In genomic region chr2:242098445-242099128, GRCh38 we compare ENCODE assay signal across 1 cellular context.
TF ChIP-seq lines count a peak whose summit lies in the region.

No MANE protein-coding gene starts in this region.

TF ChIP-seq in K562, 482 proteins besides CTCF, POLR2A, EP300 and RAD21 (continued from another document and continues in another):
- TF ChIP-seq, protein P1, sequence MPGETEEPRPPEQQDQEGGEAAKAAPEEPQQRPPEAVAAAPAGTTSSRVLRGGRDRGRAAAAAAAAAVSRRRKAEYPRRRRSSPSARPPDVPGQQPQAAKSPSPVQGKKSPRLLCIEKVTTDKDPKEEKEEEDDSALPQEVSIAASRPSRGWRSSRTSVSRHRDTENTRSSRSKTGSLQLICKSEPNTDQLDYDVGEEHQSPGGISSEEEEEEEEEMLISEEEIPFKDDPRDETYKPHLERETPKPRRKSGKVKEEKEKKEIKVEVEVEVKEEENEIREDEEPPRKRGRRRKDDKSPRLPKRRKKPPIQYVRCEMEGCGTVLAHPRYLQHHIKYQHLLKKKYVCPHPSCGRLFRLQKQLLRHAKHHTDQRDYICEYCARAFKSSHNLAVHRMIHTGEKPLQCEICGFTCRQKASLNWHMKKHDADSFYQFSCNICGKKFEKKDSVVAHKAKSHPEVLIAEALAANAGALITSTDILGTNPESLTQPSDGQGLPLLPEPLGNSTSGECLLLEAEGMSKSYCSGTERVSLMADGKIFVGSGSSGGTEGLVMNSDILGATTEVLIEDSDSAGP (CRISPR knock-in tag; IDR thresholded peaks at IDR 0.05) = no peak
- TF ChIP-seq KHSRP (IDR thresholded peaks at IDR 0.05) = no peak
- TF ChIP-seq, protein P2, sequence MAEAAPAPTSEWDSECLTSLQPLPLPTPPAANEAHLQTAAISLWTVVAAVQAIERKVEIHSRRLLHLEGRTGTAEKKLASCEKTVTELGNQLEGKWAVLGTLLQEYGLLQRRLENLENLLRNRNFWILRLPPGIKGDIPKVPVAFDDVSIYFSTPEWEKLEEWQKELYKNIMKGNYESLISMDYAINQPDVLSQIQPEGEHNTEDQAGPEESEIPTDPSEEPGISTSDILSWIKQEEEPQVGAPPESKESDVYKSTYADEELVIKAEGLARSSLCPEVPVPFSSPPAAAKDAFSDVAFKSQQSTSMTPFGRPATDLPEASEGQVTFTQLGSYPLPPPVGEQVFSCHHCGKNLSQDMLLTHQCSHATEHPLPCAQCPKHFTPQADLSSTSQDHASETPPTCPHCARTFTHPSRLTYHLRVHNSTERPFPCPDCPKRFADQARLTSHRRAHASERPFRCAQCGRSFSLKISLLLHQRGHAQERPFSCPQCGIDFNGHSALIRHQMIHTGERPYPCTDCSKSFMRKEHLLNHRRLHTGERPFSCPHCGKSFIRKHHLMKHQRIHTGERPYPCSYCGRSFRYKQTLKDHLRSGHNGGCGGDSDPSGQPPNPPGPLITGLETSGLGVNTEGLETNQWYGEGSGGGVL (CRISPR knock-in tag; IDR thresholded peaks at IDR 0.05) = no peak
- no peak for TF ChIP-seq KAT2B (IDR thresholded peaks at IDR 0.05; ENCODE audit: low read depth, low read length)
- TF ChIP-seq CBFB (CRISPR knock-in tag; IDR thresholded peaks at IDR 0.05) = no peak
- no peak for TF ChIP-seq ZBTB17 (CRISPR knock-in tag; IDR thresholded peaks at IDR 0.05)
- TF ChIP-seq ZC3H8 (IDR thresholded peaks at IDR 0.05) = no peak
- no peak for TF ChIP-seq CEBPB (tag; IDR thresholded peaks at IDR 0.05)
- no peak for TF ChIP-seq ZNF551 (CRISPR knock-in tag; IDR thresholded peaks at IDR 0.05)
- TF ChIP-seq NR2C2 (CRISPR knock-in tag; IDR thresholded peaks at IDR 0.05) = no peak
- 0 out of 2 replicates have a peak, but pooled peaks have one; percentile 26 for TF ChIP-seq NR2C2 (tag; IDR thresholded peaks at IDR 0.05)
- no peak for TF ChIP-seq CHD4 (IDR thresholded peaks at IDR 0.05; ENCODE audit: insufficient read depth, insufficient replicate concordance, low read depth, low read length, poor library complexity, severe bottlenecking)
- TF ChIP-seq RBBP5 (IDR thresholded peaks at IDR 0.05; ENCODE audit: borderline replicate concordance, insufficient read depth, low read length, poor library complexity, severe bottlenecking) = no peak
- no peak for TF ChIP-seq ZBTB9 (CRISPR knock-in tag; IDR thresholded peaks at IDR 0.05)
- TF ChIP-seq, protein P3, sequence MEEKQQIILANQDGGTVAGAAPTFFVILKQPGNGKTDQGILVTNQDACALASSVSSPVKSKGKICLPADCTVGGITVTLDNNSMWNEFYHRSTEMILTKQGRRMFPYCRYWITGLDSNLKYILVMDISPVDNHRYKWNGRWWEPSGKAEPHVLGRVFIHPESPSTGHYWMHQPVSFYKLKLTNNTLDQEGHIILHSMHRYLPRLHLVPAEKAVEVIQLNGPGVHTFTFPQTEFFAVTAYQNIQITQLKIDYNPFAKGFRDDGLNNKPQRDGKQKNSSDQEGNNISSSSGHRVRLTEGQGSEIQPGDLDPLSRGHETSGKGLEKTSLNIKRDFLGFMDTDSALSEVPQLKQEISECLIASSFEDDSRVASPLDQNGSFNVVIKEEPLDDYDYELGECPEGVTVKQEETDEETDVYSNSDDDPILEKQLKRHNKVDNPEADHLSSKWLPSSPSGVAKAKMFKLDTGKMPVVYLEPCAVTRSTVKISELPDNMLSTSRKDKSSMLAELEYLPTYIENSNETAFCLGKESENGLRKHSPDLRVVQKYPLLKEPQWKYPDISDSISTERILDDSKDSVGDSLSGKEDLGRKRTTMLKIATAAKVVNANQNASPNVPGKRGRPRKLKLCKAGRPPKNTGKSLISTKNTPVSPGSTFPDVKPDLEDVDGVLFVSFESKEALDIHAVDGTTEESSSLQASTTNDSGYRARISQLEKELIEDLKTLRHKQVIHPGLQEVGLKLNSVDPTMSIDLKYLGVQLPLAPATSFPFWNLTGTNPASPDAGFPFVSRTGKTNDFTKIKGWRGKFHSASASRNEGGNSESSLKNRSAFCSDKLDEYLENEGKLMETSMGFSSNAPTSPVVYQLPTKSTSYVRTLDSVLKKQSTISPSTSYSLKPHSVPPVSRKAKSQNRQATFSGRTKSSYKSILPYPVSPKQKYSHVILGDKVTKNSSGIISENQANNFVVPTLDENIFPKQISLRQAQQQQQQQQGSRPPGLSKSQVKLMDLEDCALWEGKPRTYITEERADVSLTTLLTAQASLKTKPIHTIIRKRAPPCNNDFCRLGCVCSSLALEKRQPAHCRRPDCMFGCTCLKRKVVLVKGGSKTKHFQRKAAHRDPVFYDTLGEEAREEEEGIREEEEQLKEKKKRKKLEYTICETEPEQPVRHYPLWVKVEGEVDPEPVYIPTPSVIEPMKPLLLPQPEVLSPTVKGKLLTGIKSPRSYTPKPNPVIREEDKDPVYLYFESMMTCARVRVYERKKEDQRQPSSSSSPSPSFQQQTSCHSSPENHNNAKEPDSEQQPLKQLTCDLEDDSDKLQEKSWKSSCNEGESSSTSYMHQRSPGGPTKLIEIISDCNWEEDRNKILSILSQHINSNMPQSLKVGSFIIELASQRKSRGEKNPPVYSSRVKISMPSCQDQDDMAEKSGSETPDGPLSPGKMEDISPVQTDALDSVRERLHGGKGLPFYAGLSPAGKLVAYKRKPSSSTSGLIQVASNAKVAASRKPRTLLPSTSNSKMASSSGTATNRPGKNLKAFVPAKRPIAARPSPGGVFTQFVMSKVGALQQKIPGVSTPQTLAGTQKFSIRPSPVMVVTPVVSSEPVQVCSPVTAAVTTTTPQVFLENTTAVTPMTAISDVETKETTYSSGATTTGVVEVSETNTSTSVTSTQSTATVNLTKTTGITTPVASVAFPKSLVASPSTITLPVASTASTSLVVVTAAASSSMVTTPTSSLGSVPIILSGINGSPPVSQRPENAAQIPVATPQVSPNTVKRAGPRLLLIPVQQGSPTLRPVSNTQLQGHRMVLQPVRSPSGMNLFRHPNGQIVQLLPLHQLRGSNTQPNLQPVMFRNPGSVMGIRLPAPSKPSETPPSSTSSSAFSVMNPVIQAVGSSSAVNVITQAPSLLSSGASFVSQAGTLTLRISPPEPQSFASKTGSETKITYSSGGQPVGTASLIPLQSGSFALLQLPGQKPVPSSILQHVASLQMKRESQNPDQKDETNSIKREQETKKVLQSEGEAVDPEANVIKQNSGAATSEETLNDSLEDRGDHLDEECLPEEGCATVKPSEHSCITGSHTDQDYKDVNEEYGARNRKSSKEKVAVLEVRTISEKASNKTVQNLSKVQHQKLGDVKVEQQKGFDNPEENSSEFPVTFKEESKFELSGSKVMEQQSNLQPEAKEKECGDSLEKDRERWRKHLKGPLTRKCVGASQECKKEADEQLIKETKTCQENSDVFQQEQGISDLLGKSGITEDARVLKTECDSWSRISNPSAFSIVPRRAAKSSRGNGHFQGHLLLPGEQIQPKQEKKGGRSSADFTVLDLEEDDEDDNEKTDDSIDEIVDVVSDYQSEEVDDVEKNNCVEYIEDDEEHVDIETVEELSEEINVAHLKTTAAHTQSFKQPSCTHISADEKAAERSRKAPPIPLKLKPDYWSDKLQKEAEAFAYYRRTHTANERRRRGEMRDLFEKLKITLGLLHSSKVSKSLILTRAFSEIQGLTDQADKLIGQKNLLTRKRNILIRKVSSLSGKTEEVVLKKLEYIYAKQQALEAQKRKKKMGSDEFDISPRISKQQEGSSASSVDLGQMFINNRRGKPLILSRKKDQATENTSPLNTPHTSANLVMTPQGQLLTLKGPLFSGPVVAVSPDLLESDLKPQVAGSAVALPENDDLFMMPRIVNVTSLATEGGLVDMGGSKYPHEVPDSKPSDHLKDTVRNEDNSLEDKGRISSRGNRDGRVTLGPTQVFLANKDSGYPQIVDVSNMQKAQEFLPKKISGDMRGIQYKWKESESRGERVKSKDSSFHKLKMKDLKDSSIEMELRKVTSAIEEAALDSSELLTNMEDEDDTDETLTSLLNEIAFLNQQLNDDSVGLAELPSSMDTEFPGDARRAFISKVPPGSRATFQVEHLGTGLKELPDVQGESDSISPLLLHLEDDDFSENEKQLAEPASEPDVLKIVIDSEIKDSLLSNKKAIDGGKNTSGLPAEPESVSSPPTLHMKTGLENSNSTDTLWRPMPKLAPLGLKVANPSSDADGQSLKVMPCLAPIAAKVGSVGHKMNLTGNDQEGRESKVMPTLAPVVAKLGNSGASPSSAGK (IDR thresholded peaks at IDR 0.05) = peak; percentile 64
- TF ChIP-seq MEIS2 (IDR thresholded peaks at IDR 0.05; ENCODE audit: partially characterized antibody) = no peak
- no peak for TF ChIP-seq TCF7 (IDR thresholded peaks at IDR 0.05; ENCODE audit: borderline replicate concordance)
- no peak for TF ChIP-seq ZNF133 (CRISPR knock-in tag; IDR thresholded peaks at IDR 0.05)
- TF ChIP-seq NFE2L1 (tag; IDR thresholded peaks at IDR 0.05; ENCODE audit: borderline replicate concordance, low read depth) = peak; percentile 78
- no peak for TF ChIP-seq ZNF384 (IDR thresholded peaks at IDR 0.05; ENCODE audit: low read depth, low read length)
- no peak for TF ChIP-seq ATF6 (CRISPR knock-in tag; IDR thresholded peaks at IDR 0.05)
- TF ChIP-seq EWSR1 (IDR thresholded peaks at IDR 0.05; ENCODE audit: borderline replicate concordance, low read depth, partially characterized antibody) = no peak
- no peak for TF ChIP-seq GTF2B (IDR thresholded peaks at IDR 0.05; ENCODE audit: extremely low read depth, insufficient read length)
- TF ChIP-seq CHCHD3 (CRISPR knock-in tag; IDR thresholded peaks at IDR 0.05) = no peak
- TF ChIP-seq NCOA6 (IDR thresholded peaks at IDR 0.05) = no peak
- TF ChIP-seq GTF2F1 (IDR thresholded peaks at IDR 0.05; ENCODE audit: low read depth, low read length) = no peak
- no peak for TF ChIP-seq XRCC5 (IDR thresholded peaks at IDR 0.05; ENCODE audit: low read depth, low read length)
- no peak for TF ChIP-seq ILK (tag; IDR thresholded peaks at IDR 0.05; ENCODE audit: borderline replicate concordance, low read depth)
- no peak for TF ChIP-seq SMAD2 (IDR thresholded peaks at IDR 0.05; ENCODE audit: low read depth, low read length)
- TF ChIP-seq, protein P4, sequence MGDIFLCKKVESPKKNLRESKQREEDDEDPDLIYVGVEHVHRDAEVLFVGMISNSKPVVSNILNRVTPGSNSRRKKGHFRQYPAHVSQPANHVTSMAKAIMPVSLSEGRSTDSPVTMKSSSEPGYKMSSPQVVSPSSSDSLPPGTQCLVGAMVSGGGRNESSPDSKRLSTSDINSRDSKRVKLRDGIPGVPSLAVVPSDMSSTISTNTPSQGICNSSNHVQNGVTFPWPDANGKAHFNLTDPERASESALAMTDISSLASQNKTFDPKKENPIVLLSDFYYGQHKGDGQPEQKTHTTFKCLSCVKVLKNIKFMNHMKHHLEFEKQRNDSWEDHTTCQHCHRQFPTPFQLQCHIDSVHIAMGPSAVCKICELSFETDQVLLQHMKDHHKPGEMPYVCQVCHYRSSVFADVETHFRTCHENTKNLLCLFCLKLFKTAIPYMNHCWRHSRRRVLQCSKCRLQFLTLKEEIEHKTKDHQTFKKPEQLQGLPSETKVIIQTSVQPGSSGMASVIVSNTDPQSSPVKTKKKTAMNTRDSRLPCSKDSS (IDR thresholded peaks at IDR 0.05; ENCODE audit: low read depth, partially characterized antibody) = no peak
- TF ChIP-seq TAF15 (IDR thresholded peaks at IDR 0.05; ENCODE audit: low read depth, low read length) = no peak
- TF ChIP-seq, protein P5, sequence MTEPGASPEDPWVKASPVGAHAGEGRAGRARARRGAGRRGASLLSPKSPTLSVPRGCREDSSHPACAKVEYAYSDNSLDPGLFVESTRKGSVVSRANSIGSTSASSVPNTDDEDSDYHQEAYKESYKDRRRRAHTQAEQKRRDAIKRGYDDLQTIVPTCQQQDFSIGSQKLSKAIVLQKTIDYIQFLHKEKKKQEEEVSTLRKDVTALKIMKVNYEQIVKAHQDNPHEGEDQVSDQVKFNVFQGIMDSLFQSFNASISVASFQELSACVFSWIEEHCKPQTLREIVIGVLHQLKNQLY (CRISPR knock-in tag; conservative IDR thresholded peaks at IDR 0.05) = no peak
- peak; percentile 58 for TF ChIP-seq SMARCB1 (IDR thresholded peaks at IDR 0.05; ENCODE audit: insufficient read length, low read depth)
- TF ChIP-seq KLF13 (tag; IDR thresholded peaks at IDR 0.05; ENCODE audit: borderline replicate concordance, low read depth) = no peak
- TF ChIP-seq ZC3H11A (IDR thresholded peaks at IDR 0.05; ENCODE audit: low read depth, low read length) = no peak
- TF ChIP-seq ZNF778 (CRISPR knock-in tag; IDR thresholded peaks at IDR 0.05) = no peak
- TF ChIP-seq ZBTB12 (CRISPR knock-in tag; IDR thresholded peaks at IDR 0.05) = no peak
- no peak for TF ChIP-seq ZNF764 (CRISPR knock-in tag; IDR thresholded peaks at IDR 0.05; ENCODE audit: low read depth)
- TF ChIP-seq KDM5B (IDR thresholded peaks at IDR 0.05; ENCODE audit: insufficient replicate concordance, low read depth, low read length) = no peak
- no peak for TF ChIP-seq ZNF253 (CRISPR knock-in tag; conservative IDR thresholded peaks at IDR 0.05)
